In the genomic region with DNA sequence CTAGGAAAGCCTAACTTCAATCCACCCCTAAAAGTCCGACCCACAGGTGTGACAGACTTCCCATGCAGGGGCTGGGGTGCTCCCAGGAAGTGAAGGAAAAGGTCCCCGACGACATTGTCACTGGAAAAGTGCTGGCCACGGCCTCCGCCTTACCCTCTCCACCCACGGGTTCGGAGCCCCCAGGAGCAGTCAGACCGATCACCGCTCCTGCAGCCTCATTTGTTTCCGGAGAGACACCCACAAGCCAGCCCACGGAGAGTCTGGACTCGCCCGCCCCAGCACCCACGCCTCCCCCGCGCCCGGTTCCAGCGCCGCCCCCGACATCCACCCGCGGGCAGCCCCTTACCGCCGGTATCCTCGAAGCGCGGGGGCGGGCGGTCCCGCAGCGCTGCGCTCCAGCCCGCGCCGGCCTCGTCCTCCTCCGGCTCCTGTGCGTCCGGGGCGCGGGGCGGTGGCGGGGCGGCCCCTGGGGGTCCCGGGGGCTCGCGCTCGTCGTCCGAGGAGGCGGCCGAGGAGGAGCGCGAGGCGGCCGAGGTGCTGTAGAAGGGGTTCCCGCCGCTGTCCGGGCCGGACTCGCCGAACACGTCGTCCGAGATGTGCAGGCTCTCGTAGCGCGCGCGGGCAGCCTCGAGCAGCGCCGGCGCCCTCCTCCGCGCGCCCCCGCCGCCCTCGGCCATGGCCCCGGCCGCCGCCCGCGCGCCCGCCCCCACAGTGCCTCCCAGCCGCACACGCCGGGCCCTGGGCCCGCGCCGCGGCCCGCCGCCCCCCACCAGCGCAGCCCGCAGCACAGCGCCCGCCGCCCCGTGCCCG, we compare ENCODE assay signal across 8 cellular contexts. TPM values are rescaled to one million over a fixed set of nuclear protein-coding genes. Genes with fewer than 3 reads are reported as not detected.
DNase-seq lines count a peak whose midpoint lies in the region; ATAC-seq, FAIRE-seq and TF ChIP-seq lines count a peak whose summit lies in the region.
"Had no signal": no experiment of that assay in that cellular context is flagged by ENCODE, and none has a peak within 500 bp of the region (broad histone marks: within the 10 kb centered on the region; RNA-seq: fewer than 3 reads in every experiment).

No MANE protein-coding gene starts in this region.

- no peak overlapping the region for H2AFZ ChIP-seq in endothelial cell of umbilical vein (ENCODE audit: low read depth, low read length)

- H3K9ac ChIP-seq in endothelial cell of umbilical vein (replicated peaks; ENCODE audit: extremely low read depth, insufficient read depth, low read length) = no peak overlapping the region

- H3K9me1 ChIP-seq in endothelial cell of umbilical vein (replicated peaks; ENCODE audit: control insufficient read depth, extremely low read depth, insufficient read depth, low read length) = no peaks in the 10 kb centered on the region

- no peak for TF ChIP-seq CTCF in endothelial cell of umbilical vein (IDR thresholded peaks at IDR 0.05; ENCODE audit: extremely low read depth in 1 of 2, insufficient read depth in 1 of 2, low read depth in 1 of 2, low read length in 2 of 2)
- TF ChIP-seq CTCF in prostate gland (IDR thresholded peaks at IDR 0.05) = no peak

- BruUV-seq in endothelial cell of umbilical vein (replicated peaks; lab: Mats Ljungman, UMichigan) = no TSS peak

- DNase-seq in MG63 (peak; percentile 10), endothelial cell of umbilical vein (ENCODE audit: low read depth, low spot score) (no peak), prostate gland (ENCODE audit: low spot score) (no peak)
- no peak for DNase-seq in effector CD8-positive, alpha-beta T cell (lab: John Stamatoyannopoulos, UW)
- no peak for DNase-seq in stimulated activated CD4-positive, alpha-beta T cell treated with anti-CD3 and anti-CD28 coated beads, Interleukin-15, amount 100 ng/mL, for 24 hours

- POLR2A ChIA-PET in endothelial cell of umbilical vein (lab: Charles Lee) = no interaction called here

- dilution Hi-C loops in endothelial cell of umbilical vein (cut with MboI; ENCODE audit: extremely low pct_ligation_motif_present, low sequenced_read_pairs) = no loop called here

- H3K9me3 ChIP-seq in MG63 = no peaks in the 10 kb centered on the region; the same call in 1 of the 2 replicates
- no peaks in the 10 kb centered on the region for H3K9me3 ChIP-seq in endothelial cell of umbilical vein (replicated peaks; ENCODE audit: control insufficient read depth, insufficient read depth, low read length)
- H3K9me3 ChIP-seq in prostate gland = no peaks in the 10 kb centered on the region

- no peaks in the 10 kb centered on the region for H3K79me2 ChIP-seq in endothelial cell of umbilical vein (ENCODE audit: control insufficient read depth, insufficient read depth, low read length)

- H3K36me3 ChIP-seq in MG63 = no peaks in the 10 kb centered on the region
- no peaks in the 10 kb centered on the region for H3K36me3 ChIP-seq in endothelial cell of umbilical vein (ENCODE audit: control insufficient read depth in 2 of 2, extremely low read depth in 1 of 2, insufficient read depth in 2 of 2, low read length in 2 of 2)
- H3K36me3 ChIP-seq in prostate gland = no peaks in the 10 kb centered on the region

- CTCF ChIA-PET in endothelial cell of umbilical vein (lab: Charles Lee) = no interaction called here

- intact Hi-C loops in endothelial cell of umbilical vein (cut with micrococcal nuclease) = no loop called here
- intact Hi-C loops in prostate gland (cut with DNase I) = no loop called here

- 1% methylated on average over 35 of the region's 103 CpGs for WGBS in prostate gland

- peaks cover 67% of the 10 kb centered on the region for H3K27me3 ChIP-seq in MG63
- H3K27me3 ChIP-seq in endothelial cell of umbilical vein (ENCODE audit: control insufficient read depth in 2 of 2, insufficient read depth in 2 of 2, low read length in 2 of 2) = peaks cover 29 to 33% of the 10 kb centered on the region in 2 experiments
- no peaks in the 10 kb centered on the region for H3K27me3 ChIP-seq in prostate gland (replicated peaks; ENCODE audit: insufficient read depth)

- H4K20me1 ChIP-seq in endothelial cell of umbilical vein (replicated peaks; ENCODE audit: control insufficient read depth, extremely low read depth, insufficient read depth, low read length) = no peaks in the 10 kb centered on the region

- ATAC-seq in GM19455 (IDR thresholded peaks at IDR 0.05; ENCODE audit: unreplicated experiment) (peak; percentile 12), HG03342 (IDR thresholded peaks at IDR 0.05; ENCODE audit: unreplicated experiment) (no peak)

- no peak overlapping the region for H3K27ac ChIP-seq in endothelial cell of umbilical vein (ENCODE audit: insufficient read depth, low read depth, low read length)
- H3K27ac ChIP-seq in prostate gland = no peak overlapping the region

- FAIRE-seq in endothelial cell of umbilical vein (lab: Jason Lieb, UNC) = no peak

- no peak overlapping the region for H3K4me3 ChIP-seq in MG63
- no peak overlapping the region for H3K4me3 ChIP-seq in endothelial cell of umbilical vein (replicated peaks in 1 of 3; ENCODE audit: insufficient read depth in 1 of 3, low read depth in 1 of 3, low read length in 3 of 3)
- peak overlapping the region; percentile 42 to 46 for H3K4me3 ChIP-seq in prostate gland

- H3K4me1 ChIP-seq in endothelial cell of umbilical vein (ENCODE audit: control insufficient read depth, extremely low read depth, insufficient read depth, low read length) = no peaks in the 10 kb centered on the region
- no peaks in the 10 kb centered on the region for H3K4me1 ChIP-seq in prostate gland (replicated peaks)

- H3K4me2 ChIP-seq in endothelial cell of umbilical vein (ENCODE audit: insufficient read depth, low read length) = no peak overlapping the region

- TF ChIP-seq POLR2A in endothelial cell of umbilical vein (IDR thresholded peaks at IDR 0.05; ENCODE audit: low read depth, low read length) (no peak), prostate gland (IDR thresholded peaks at IDR 0.05) (no peak)

TF ChIP-seq in endothelial cell of umbilical vein, 7 proteins besides CTCF, POLR2A, EP300 and RAD21:
- TF ChIP-seq EZH2 (IDR thresholded peaks at IDR 0.05; ENCODE audit: borderline replicate concordance, low read depth, low read length, severe bottlenecking) (peak; percentile 95), JUN (IDR thresholded peaks at IDR 0.05; ENCODE audit: borderline replicate concordance, insufficient read depth, insufficient read length, low read depth) (no peak), GATA2 (IDR thresholded peaks at IDR 0.05; ENCODE audit: insufficient read depth, insufficient read length, low read depth, low read length) (no peak), MYC (IDR thresholded peaks at IDR 0.05; ENCODE audit: low read depth, low read length) (no peak)

RNA-seq across cellular contexts. Expression of gene PGBD5, which starts 0.7 kb away (rescaled TPM):
- total RNA-seq in MG63 (2014; rRNA removed; shearing (Covaris generic); ENCODE audit: low replicate concordance) = 0.05 TPM in 1 of 2 replicates, not detected in the other
- 0.21 TPM in 1 of 2 replicates, not detected in the other for total RNA-seq in endothelial cell of umbilical vein
- polyA plus RNA-seq in endothelial cell of umbilical vein = 0.03 TPM in 1 of 2 replicates, not detected in the other
- polyA plus RNA-seq in endothelial cell of umbilical vein (2011; cell fraction: cytosol; rRNA removed) = 0.06 TPM in 2 replicates
- polyA plus RNA-seq in endothelial cell of umbilical vein (2011; cell fraction: nucleus; rRNA removed) = 0.09 TPM in 1 of 2 replicates, not detected in the other
- polyA plus RNA-seq in endothelial cell of umbilical vein (2012) = not detected in 2 replicates
- 0.23 TPM in 1 of 2 replicates, not detected in the other for polyA minus RNA-seq in endothelial cell of umbilical vein
- polyA minus RNA-seq in endothelial cell of umbilical vein (2011; cell fraction: cytosol; rRNA and poly(A)+ RNA removed) = 3.2 TPM
- polyA minus RNA-seq in endothelial cell of umbilical vein (2011; cell fraction: nucleus; rRNA and poly(A)+ RNA removed) = not detected in 2 replicates
- total RNA-seq in prostate gland = 1 to 10 TPM in 1 of 2 donors, under 1 TPM in 1; 0.55 to 8.8 TPM
- total RNA-seq: NCI-H460 had no signal

Comparison
In these comparisons a context has a peak if more than half of its experiments do, and no peak if none do; other contexts are left out.
1. H3K4me3 ChIP-seq: peak in prostate gland (2 of 2); none in MG63 (single experiment) and endothelial cell of umbilical vein (0 of 3).